Comparison of ENCODE assay signal across 8 cellular contexts in the genomic region with DNA sequence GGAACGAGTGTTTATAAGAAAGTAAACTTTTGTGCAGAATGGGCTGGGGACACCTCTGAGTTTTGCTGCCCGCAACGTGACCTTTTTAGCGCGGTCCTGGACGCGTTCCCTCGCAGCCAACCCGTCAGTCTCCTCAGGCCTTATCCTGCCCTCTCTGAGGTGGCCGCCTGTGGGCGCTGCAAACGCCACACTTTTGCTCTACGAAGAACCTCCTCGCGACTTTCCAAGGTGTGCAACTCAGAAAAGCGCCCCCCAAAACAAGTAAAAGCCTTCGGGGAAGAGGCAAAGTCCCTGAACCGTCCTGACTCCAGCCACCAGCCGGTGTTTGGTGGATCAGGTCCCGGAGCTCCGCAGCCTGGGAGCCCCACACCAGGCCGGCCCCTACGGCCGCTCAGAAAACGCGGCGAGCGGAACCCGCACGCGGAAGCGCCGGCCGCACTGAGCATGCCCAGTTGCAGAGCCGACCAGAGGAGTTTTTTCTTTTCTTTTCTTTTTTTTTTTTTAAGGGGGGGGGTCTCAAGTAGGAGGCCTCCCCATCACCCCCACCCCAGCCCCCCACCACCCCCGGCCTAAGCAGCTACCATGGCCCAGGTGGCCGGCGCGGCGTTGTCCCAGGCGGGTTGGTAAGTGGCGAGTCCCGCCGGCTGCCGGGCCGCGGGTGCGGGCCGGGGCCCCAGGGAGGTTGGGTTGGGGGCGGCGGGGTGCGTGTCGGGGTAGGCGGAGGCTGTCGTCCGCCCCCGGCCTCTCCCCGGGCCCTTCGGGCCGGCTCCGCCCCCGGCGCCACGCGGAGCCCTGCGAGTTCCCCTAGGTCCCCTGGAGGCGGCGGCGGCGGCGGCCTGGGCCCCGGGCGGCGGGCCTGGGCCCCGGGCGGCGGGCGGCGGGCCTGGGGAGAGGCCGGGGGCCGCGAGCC. TPM values are rescaled to one million over a fixed set of nuclear protein-coding genes. Genes with fewer than 3 reads are reported as not detected.
DNase-seq lines count a peak whose midpoint lies in the region; ATAC-seq and TF ChIP-seq lines count a peak whose summit lies in the region.

A gene (plus strand): TSS at position 438 of the 910 bp plus-strand sequence. CDS start 145 bp downstream, at position 583.

- H3K27ac ChIP-seq in angular gyrus (ENCODE audit: low read depth, low read length) (peak within 1 kb of the TSS; percentile 99), right cardiac atrium (ENCODE audit: low read length) (peak within 1 kb of the TSS; percentile 97), uterus (peak within 1 kb of the TSS; percentile 96 to 97)

- TF ChIP-seq CTCF in uterus (IDR thresholded peaks at IDR 0.05), result peak; percentile 71 to 78 (median 74)

- no peaks in the 10 kb centered on the region for H3K36me3 ChIP-seq in uterus

- intact Hi-C loops in right cardiac atrium (cut with DNase I) (no loop called here), uterus (cut with DNase I; ENCODE audit: low total_unique reads) (no loop called here)

- H3K4me3 ChIP-seq in right cardiac atrium (ENCODE audit: low read length) (peak within 1 kb of the TSS; percentile 93), uterus (peak within 1 kb of the TSS; percentile 80 to 81)

- TF ChIP-seq POLR2A in uterus (IDR thresholded peaks at IDR 0.05), result peak; percentile 31 to 58

- WGBS in right cardiac atrium, result under 1% methylated on average over 82 of the region's 82 CpGs

- DNase-seq in NCI-H1694 (lab: John Stamatoyannopoulos, UW) (peak; percentile 36), T-helper 2 cell (peak; percentile 60 to 93 (median 69)), right cardiac atrium (peak; percentile 86 to 94 (median 93)), putamen (ENCODE audit: low spot score) (peak; percentile 90), uterus (peak; percentile 76 to 81)

- H3K4me1 ChIP-seq in right cardiac atrium (ENCODE audit: control insufficient read depth, insufficient read depth, low read length), result no peaks in the 10 kb centered on the region
- H3K4me1 ChIP-seq in uterus, result peaks cover 0 to 3% of the 10 kb centered on the region in 2 donors

- H3K9me3 ChIP-seq in right cardiac atrium (ENCODE audit: control insufficient read depth, low read length) (no peaks in the 10 kb centered on the region), uterus (no peaks in the 10 kb centered on the region)

- H3K27me3 ChIP-seq in right cardiac atrium (ENCODE audit: control insufficient read depth, insufficient read depth) (no peaks in the 10 kb centered on the region), uterus (no peaks in the 10 kb centered on the region)

- ATAC-seq in GM18498 (IDR thresholded peaks at IDR 0.05; ENCODE audit: unreplicated experiment) (peak; percentile 62), HG02870 (IDR thresholded peaks at IDR 0.05; ENCODE audit: unreplicated experiment) (peak; percentile 49), right cardiac atrium (peak; percentile 89 to 90)

RNA-seq across cellular contexts. Expression of the gene that starts here (rescaled TPM):
- total RNA-seq in right cardiac atrium, result 10 to 100 TPM; 40.8 to 59.0 (median 51.5) TPM
- polyA plus RNA-seq in right cardiac atrium, result 14.8 TPM
- 10 to 100 TPM; 18.2 to 76.8 (median 48.4) TPM for total RNA-seq in uterus

Comparison
In these comparisons a context has a peak if more than half of its experiments do, and no peak if none do; other contexts are left out.
1. Peak in every context shown above with its lines: DNase-seq, ATAC-seq, H3K4me3 ChIP-seq and H3K27ac ChIP-seq.
2. DNase-seq: peak in every context shown above with its lines; median percentile 93 in right cardiac atrium; 90 in putamen; 78 in uterus; 69 in T-helper 2 cell; 36 in NCI-H1694.